Comparison of ENCODE assay signal across 8 cellular contexts in genomic region chr12:89733579-89734201, GRCh38. TPM values are rescaled to one million over a fixed set of nuclear protein-coding genes. Genes with fewer than 3 reads are reported as not detected.
DNase-seq lines count a peak whose midpoint lies in the region; ATAC-seq and TF ChIP-seq lines count a peak whose summit lies in the region.

No MANE protein-coding gene starts in this region.

- H3K79me1 ChIP-seq in H9 (ENCODE audit: insufficient read depth, low read depth, low read length, poor library complexity, severe bottlenecking), result no peaks in the 10 kb centered on the region

- no peak for TF ChIP-seq CTCF in HEK293 (tag by site-specific recombination; IDR thresholded peaks at IDR 0.05)
- no peak for TF ChIP-seq CTCF in H9 (conservative IDR thresholded peaks at IDR 0.05)

- WGBS in H9 (ENCODE audit: extremely low coverage, insufficient read length, low lambda C conversion rate), result no CpG with 5 or more reads among the region's 5 CpGs

- H3K14ac ChIP-seq in H9 (ENCODE audit: insufficient read depth, low read length), result no peak overlapping the region

- H3K27me3 ChIP-seq in H9 (ENCODE audit: insufficient read depth, low read length), result no peaks in the 10 kb centered on the region

- H3K9me3 ChIP-seq in HEK293 (ENCODE audit: control insufficient read depth, insufficient read depth, low read depth, low read length), result no peaks in the 10 kb centered on the region
- no peaks in the 10 kb centered on the region for H3K9me3 ChIP-seq in H9 (ENCODE audit: control insufficient read depth, low read depth, low read length)

- no peak overlapping the region for H3K27ac Mint-ChIP-seq in H9

- no peak overlapping the region; the same call in 1 of the 2 replicates for H2BK15ac ChIP-seq in H9 (ENCODE audit: low read depth, low read length)

- H3K4me1 Mint-ChIP-seq in H9, result no peaks in the 10 kb centered on the region

- POLR2A ChIA-PET in HEK293 (lab: Yijun Ruan, JAX), result no interaction called here

- H4K91ac ChIP-seq in H9 (ENCODE audit: insufficient read length, low read depth, low read length), result no peak overlapping the region

- no peaks in the 10 kb centered on the region for H3K79me2 ChIP-seq in H9 (ENCODE audit: insufficient read depth, low read length)

- no peaks in the 10 kb centered on the region for H3K23me2 ChIP-seq in H9 (ENCODE audit: insufficient read length, low read depth, low read length, poor library complexity, severe bottlenecking)

- no peak overlapping the region for H3K18ac ChIP-seq in H9 (ENCODE audit: insufficient read length, low read depth, low read length)

- H3T11ph ChIP-seq in H9 (ENCODE audit: low read length), result no peak overlapping the region

- no peak overlapping the region for H2BK20ac ChIP-seq in H9 (ENCODE audit: low read depth, low read length, poor library complexity, severe bottlenecking)

- H4K5ac ChIP-seq in H9 (ENCODE audit: insufficient read length, low read depth, low read length), result no peak overlapping the region

- no peaks in the 10 kb centered on the region for H3K36me3 ChIP-seq in HEK293 (ENCODE audit: control insufficient read depth in 2 of 2, insufficient read depth in 1 of 2, low read length in 2 of 2)

- no peak overlapping the region for H3K4me3 Mint-ChIP-seq in H9

- ATAC-seq in GM19463 (IDR thresholded peaks at IDR 0.05; ENCODE audit: unreplicated experiment), result no peak

- no peak overlapping the region for H3K23ac ChIP-seq in H9 (ENCODE audit: insufficient read length, low read depth, low read length)

- no peak overlapping the region for H3K4me2 ChIP-seq in H9 (ENCODE audit: insufficient read depth, insufficient read length, low read length)

- H3K27ac ChIP-seq in HEK293 (ENCODE audit: extremely low read depth, low read depth, low read length) (no peak overlapping the region), H9 (ENCODE audit: insufficient read length, low read depth, low read length) (no peak overlapping the region)

- no peaks in the 10 kb centered on the region for H3K27me3 Mint-ChIP-seq in H9 (ENCODE audit: low read depth)

- H2BK12ac ChIP-seq in H9 (ENCODE audit: insufficient read length, low read depth, low read length), result no peak overlapping the region

- no peak overlapping the region for H2AFZ ChIP-seq in H9 (ENCODE audit: low read length)

- no peak overlapping the region for H3K4ac ChIP-seq in H9 (ENCODE audit: low read depth, low read length)

- H2BK5ac ChIP-seq in H9 (ENCODE audit: insufficient read length, low read length), result no peak overlapping the region

- DNase-seq in ACHN, result peak; percentile 23
- DNase-seq in SKM-1 treated with dmso at 0.1 percent for 144 hours (lab: John Stamatoyannopoulos, UW; ENCODE audit: unreplicated experiment), result peak; percentile 78
- peak; percentile 63 for DNase-seq in fibroblast of the conjunctiva (ENCODE audit: low read depth)
- no peak for DNase-seq in NCI-H774 (lab: John Stamatoyannopoulos, UW)
- no peak for DNase-seq in H9
- no peak for DNase-seq in NCI-H345 treated with DMSO at 0.1 percent for 48 hours (lab: John Stamatoyannopoulos, UW; ENCODE audit: unreplicated experiment)

- H3K4me1 ChIP-seq in HEK293 (ENCODE audit: control insufficient read depth, insufficient read depth, low read length) (no peaks in the 10 kb centered on the region), H9 (ENCODE audit: insufficient read depth, low read length) (no peaks in the 10 kb centered on the region)

- no peak overlapping the region for H3K56ac ChIP-seq in H9 (ENCODE audit: insufficient read length, low read depth, low read length)

- H2AK5ac ChIP-seq in H9 (ENCODE audit: insufficient read length, low read length), result no peak overlapping the region

- in situ Hi-C loops in ACHN (cut with HindIII; ENCODE audit: low pct_ligation_motif_present, low pct_unique_long_range_greater_than_20kb, low sequenced_read_pairs), result no loop called here

- H3K4me3 ChIP-seq in HEK293 (ENCODE audit: low read depth, low read length), result no peak overlapping the region

- CTCF ChIA-PET in HEK293 (lab: Yijun Ruan, JAX), result interaction anchor here (1.1 kb wide), 1 partner anchor 64 kb away, joined by 3 read pairs; no protein-coding TSS in a partner anchor

- H3K9ac ChIP-seq in H9 (ENCODE audit: extremely low read depth, insufficient read length, low read length), result no peak overlapping the region

- H2BK120ac ChIP-seq in H9 (ENCODE audit: low read depth, low read length, poor library complexity, severe bottlenecking), result no peak overlapping the region

- no peaks in the 10 kb centered on the region for H3K9me3 Mint-ChIP-seq in H9

- no peaks in the 10 kb centered on the region for H4K20me1 ChIP-seq in H9 (ENCODE audit: control insufficient read depth, insufficient read depth, insufficient read length)

- H4K8ac ChIP-seq in H9 (replicated peaks; ENCODE audit: insufficient read length, low read depth, low read length), result no peak overlapping the region

- H3K36me3 Mint-ChIP-seq in H9 (ENCODE audit: insufficient read depth in 1 of 3, low read depth in 3 of 3), result no peaks in the 10 kb centered on the region

TF ChIP-seq in HEK293, 187 proteins besides CTCF, POLR2A, EP300 and RAD21:
- TF ChIP-seq FEZF1 (tag by site-specific recombination; IDR thresholded peaks at IDR 0.05) (0 out of 2 replicates have a peak, but pooled peaks have one; percentile 8), ZNF626 (tag by site-specific recombination; IDR thresholded peaks at IDR 0.05) (no peak), REPIN1 (tag by site-specific recombination; IDR thresholded peaks at IDR 0.05; ENCODE audit: low read depth) (no peak), WT1 (tag by site-specific recombination; IDR thresholded peaks at IDR 0.05) (no peak)
TF ChIP-seq in HEK293: peak in this region for 1.

RNA-seq across cellular contexts. Expression of gene ATP2B1, which starts 25.1 kb away (rescaled TPM):
- 20.6 and 23.4 TPM in 2 replicates for total RNA-seq in H9 (2021)

Comparison
In these comparisons a context has a peak if more than half of its experiments do, and no peak if none do; other contexts are left out.
1. DNase-seq: peak in ACHN (single experiment), SKM-1 treated with dmso at 0.1 percent for 144 hours (single experiment) and fibroblast of the conjunctiva (single experiment); none in NCI-H774 (single experiment), H9 (single experiment) and NCI-H345 treated with DMSO at 0.1 percent for 48 hours (single experiment).